Comparison of ENCODE assay signal across 8 cellular contexts in the genomic region with DNA sequence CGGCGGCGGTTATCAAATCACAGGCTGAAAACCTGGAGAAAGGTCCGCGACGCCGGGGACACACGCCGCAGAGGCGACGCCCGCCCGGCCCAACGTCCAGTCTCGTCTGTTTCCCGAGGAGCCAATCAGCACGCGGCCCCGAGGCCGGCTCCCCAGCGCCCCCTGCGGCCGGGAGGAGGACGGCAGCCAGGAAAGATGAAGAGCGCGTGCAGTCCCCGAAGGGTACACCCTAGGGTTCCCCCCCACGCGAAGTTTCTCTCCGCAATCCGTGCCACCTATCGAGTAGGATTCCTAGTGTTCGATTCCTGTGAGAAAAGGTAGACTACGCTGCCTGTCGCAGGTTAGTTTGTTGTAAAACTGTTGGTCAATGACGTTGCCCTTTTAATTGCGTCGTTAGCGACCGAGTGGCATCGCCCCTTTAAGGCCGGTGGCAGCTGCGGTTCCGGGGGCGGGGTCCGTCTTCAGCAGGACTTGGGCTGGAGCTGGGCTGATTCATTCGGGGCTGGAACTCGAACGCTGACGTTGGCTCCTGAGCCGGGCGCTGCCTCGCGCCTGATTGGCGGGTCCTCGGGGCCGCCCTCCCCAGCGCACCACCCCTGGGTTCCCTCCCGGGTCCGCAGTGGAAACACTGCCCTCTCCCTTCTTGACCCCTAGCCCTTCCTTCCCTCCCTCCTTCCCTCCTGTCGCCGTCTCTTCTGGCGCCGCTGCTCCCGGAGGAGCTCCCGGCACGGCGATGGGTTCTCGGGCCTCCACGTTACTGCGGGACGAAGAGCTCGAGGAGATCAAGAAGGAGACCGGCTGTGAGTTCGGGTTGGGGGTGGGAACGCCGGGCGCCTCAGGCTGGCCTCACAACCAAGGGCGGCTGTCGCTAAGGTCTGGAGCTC. TPM values are rescaled to one million over a fixed set of nuclear protein-coding genes. Genes with fewer than 3 reads are reported as not detected.
DNase-seq lines count a peak whose midpoint lies in the region; ATAC-seq, FAIRE-seq and TF ChIP-seq lines count a peak whose summit lies in the region.

A gene (plus strand): TSS at position 619 of the 884 bp plus-strand sequence. CDS start 115 bp downstream, at position 734.
A gene with protein sequence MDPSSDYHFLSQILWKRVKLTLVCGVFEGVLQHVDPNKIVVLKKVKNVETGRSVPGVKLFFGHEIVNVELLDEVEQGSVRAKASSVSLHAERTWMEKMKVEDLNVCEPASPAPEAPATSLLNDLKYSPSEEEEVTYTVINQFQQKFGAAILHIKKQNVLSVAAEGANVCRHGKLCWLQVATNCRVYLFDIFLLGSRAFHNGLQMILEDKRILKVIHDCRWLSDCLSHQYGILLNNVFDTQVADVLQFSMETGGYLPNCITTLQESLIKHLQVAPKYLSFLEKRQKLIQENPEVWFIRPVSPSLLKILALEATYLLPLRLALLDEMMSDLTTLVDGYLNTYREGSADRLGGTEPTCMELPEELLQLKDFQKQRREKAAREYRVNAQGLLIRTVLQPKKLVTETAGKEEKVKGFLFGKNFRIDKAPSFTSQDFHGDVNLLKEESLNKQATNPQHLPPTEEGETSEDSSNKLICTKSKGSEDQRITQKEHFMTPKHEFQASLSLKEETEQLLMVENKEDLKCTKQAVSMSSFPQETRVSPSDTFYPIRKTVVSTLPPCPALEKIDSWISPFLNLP (minus strand): TSS at position 108 of the 884 bp plus-strand sequence. CDS start 4,182 bp downstream, outside the sequence.

- H3K9me3 ChIP-seq in HUES6 (ENCODE audit: control insufficient read depth, insufficient read depth, low read depth, low read length) (no peaks in the 10 kb centered on the region), NT2/D1 (ENCODE audit: insufficient read depth, low read length) (no peaks in the 10 kb centered on the region)

- TF ChIP-seq CTCF in D721Med (IDR thresholded peaks at IDR 0.05; ENCODE audit: insufficient read depth, missing control alignments): peak; percentile 39

- H3K4me1 ChIP-seq in HUES6 (ENCODE audit: control insufficient read depth, insufficient read depth, low read length): no peaks in the 10 kb centered on the region; the same call in 1 of the 2 replicates
- H3K4me1 ChIP-seq in NT2/D1 (ENCODE audit: insufficient read depth, insufficient read length): no peaks in the 10 kb centered on the region

- peak within 1 kb of the TSS; percentile 80 for H3K9ac ChIP-seq in HUES6 (ENCODE audit: low read length)
- peak within 1 kb of the TSS; percentile 83 for H3K9ac ChIP-seq in NT2/D1 (ENCODE audit: insufficient read length, low read depth)

- H3K27ac ChIP-seq in HUES6 (ENCODE audit: low read depth, low read length): peak within 1 kb of the TSS; percentile 23; the same call in 1 of the 2 replicates

- DNase-seq in D721Med (ENCODE audit: insufficient read length, low spot score) (peak; percentile 82), NT2/D1 (ENCODE audit: low read depth, low spot score) (peak; percentile 93), mesenteric fat pad (ENCODE audit: low spot score) (peak; percentile 99)
- peak; percentile 94 for DNase-seq in activated CD8-positive, alpha-beta memory T cell treated with anti-CD3 and anti-CD28 coated beads, Interleukin-2, amount 50 U/mL, for 24 hours (ENCODE audit: extremely low read depth)
- peak; percentile 94 for DNase-seq in stimulated activated CD8-positive, alpha-beta memory T cell treated with anti-CD3 and anti-CD28 coated beads, Interleukin-15, amount 100 ng/mL, for 1 hour (ENCODE audit: low read depth)

- H3K27me3 ChIP-seq in HUES6 (ENCODE audit: control insufficient read depth, insufficient read depth, low read length): no peaks in the 10 kb centered on the region
- no peaks in the 10 kb centered on the region for H3K27me3 ChIP-seq in NT2/D1 (ENCODE audit: insufficient read depth, insufficient read length)

- ATAC-seq in GM21423 (IDR thresholded peaks at IDR 0.05; ENCODE audit: unreplicated experiment): peak; percentile 96

- H3K4me3 ChIP-seq in HUES6 (ENCODE audit: low read depth, low read length) (peak within 1 kb of the TSS; percentile 83), NT2/D1 (ENCODE audit: insufficient read length, low read depth) (peak within 1 kb of the TSS; percentile 88)

- FAIRE-seq in D721Med (lab: Jason Lieb, UNC) (peak; percentile 46), endometrium (lab: Jason Lieb, UNC) (peak; percentile 92)

- H3K36me3 ChIP-seq in HUES6 (ENCODE audit: control insufficient read depth, insufficient read depth, low read length) (0 out of 2 replicates have a peak, but pooled peaks cover 3% of the 10 kb centered on the region), NT2/D1 (ENCODE audit: insufficient read depth, insufficient read length, low read length) (no peaks in the 10 kb centered on the region)

RNA-seq across cellular contexts. Expression of the first gene that starts in this region (rescaled TPM):
- 128 TPM for total RNA-seq in mesenteric fat pad

RNA-seq across cellular contexts. Expression of the second gene that starts in this region (rescaled TPM):
- not detected for total RNA-seq in mesenteric fat pad

Comparison
In these comparisons a context has a peak if more than half of its experiments do, and no peak if none do; other contexts are left out.
1. Peak in every context shown above with its lines: DNase-seq, ATAC-seq, H3K4me3 ChIP-seq and H3K27ac ChIP-seq.